8 cellular contexts compared by ENCODE assay signal in genomic region chr10:43816351-43817321, GRCh38.
DNase-seq lines count a peak whose midpoint lies in the region; ATAC-seq and TF ChIP-seq lines count a peak whose summit lies in the region.

No MANE protein-coding gene starts in this region.

- peaks cover 37% of the 10 kb centered on the region for H3K4me1 Mint-ChIP-seq in T-helper 17 cell
- H3K4me1 Mint-ChIP-seq in WTC11 = no peaks in the 10 kb centered on the region

- H3K36me3 Mint-ChIP-seq in T-helper 17 cell (ENCODE audit: low read depth) (no peaks in the 10 kb centered on the region), WTC11 (no peaks in the 10 kb centered on the region)

- peak overlapping the region; percentile 83 for H3K4me3 Mint-ChIP-seq in T-helper 17 cell
- H3K4me3 Mint-ChIP-seq in WTC11 = no peak overlapping the region

- POLR2A ChIA-PET in WTC11 (lab: Charles Lee) = no interaction called here

- CTCF ChIA-PET in WTC11 (lab: Charles Lee) = no interaction called here

- intact Hi-C loops in posterior vena cava (cut with DNase I) = loop anchor here in 1 of 2 donors (5.0 kb wide), 1 partner anchor 1781 kb away; no protein-coding TSS in a partner anchor

- no peak for TF ChIP-seq CTCF in astrocyte of the spinal cord (IDR thresholded peaks at IDR 0.05; ENCODE audit: low read depth, low read length)
- no peak for TF ChIP-seq CTCF in WTC11 (IDR thresholded peaks at IDR 0.05)

- no peak overlapping the region for H3K4me3 ChIP-seq in astrocyte of the spinal cord (ENCODE audit: low read depth, low read length)

- H3K27ac Mint-ChIP-seq in T-helper 17 cell = peak overlapping the region; percentile 92
- no peak overlapping the region for H3K27ac Mint-ChIP-seq in WTC11

- ATAC-seq in GM18868 (IDR thresholded peaks at IDR 0.05; ENCODE audit: unreplicated experiment) = peak; percentile 93
- ATAC-seq in HG02943 (IDR thresholded peaks at IDR 0.05; ENCODE audit: low read depth, unreplicated experiment) = peak; percentile 98
- ATAC-seq in T-helper 17 cell = peak; percentile 99
- no peak for ATAC-seq in WTC11

- peak in 2 of 3 donors; percentile 34 to 45 for DNase-seq in T-helper 17 cell
- peak; percentile 53 for DNase-seq in astrocyte of the spinal cord (ENCODE audit: low read depth, low spot score)
- DNase-seq in posterior vena cava (ENCODE audit: low spot score) = peak; percentile 68
- DNase-seq in WTC11 (ENCODE audit: low spot score) = no peak
- DNase-seq in GOT3 (lab: John Stamatoyannopoulos, UW) = no peak
- no peak for DNase-seq in ecto neural progenitor cell (ENCODE audit: low spot score)

- in situ Hi-C loops in astrocyte of the spinal cord (cut with HindIII; ENCODE audit: low sequenced_read_pairs) = no loop called here

- H3K27me3 Mint-ChIP-seq in T-helper 17 cell (peaks cover 7% of the 10 kb centered on the region), WTC11 (ENCODE audit: low read depth) (no peaks in the 10 kb centered on the region)

- no peaks in the 10 kb centered on the region for H3K9me3 ChIP-seq in T-helper 17 cell (ENCODE audit: control insufficient read depth, low read length, poor library complexity, severe bottlenecking)

- H3K9me3 Mint-ChIP-seq in WTC11 = no peaks in the 10 kb centered on the region

TF ChIP-seq in WTC11, 78 proteins besides CTCF, POLR2A, EP300 and RAD21 (continues in another document):
- TF ChIP-seq ZNF425 (CRISPR knock-in tag; conservative IDR thresholded peaks at IDR 0.05) (no peak), ZNF263 (CRISPR knock-in tag; IDR thresholded peaks at IDR 0.05; ENCODE audit: low read depth) (no peak), STAT6 (CRISPR knock-in tag; conservative IDR thresholded peaks at IDR 0.05; ENCODE audit: low read depth) (no peak), GTF2I (CRISPR knock-in tag; conservative IDR thresholded peaks at IDR 0.05) (no peak), E2F5 (CRISPR knock-in tag; IDR thresholded peaks at IDR 0.05) (no peak), NFYB (CRISPR knock-in tag; conservative IDR thresholded peaks at IDR 0.05; ENCODE audit: low read depth) (no peak), ATF2 (CRISPR knock-in tag; IDR thresholded peaks at IDR 0.05; ENCODE audit: borderline replicate concordance, low read depth) (no peak), SMAD4 (CRISPR knock-in tag; IDR thresholded peaks at IDR 0.05) (no peak), FOXJ3 (CRISPR knock-in tag; IDR thresholded peaks at IDR 0.05; ENCODE audit: borderline replicate concordance) (no peak), ZNF121 (CRISPR knock-in tag; IDR thresholded peaks at IDR 0.05) (no peak), AFF4 (CRISPR knock-in tag; IDR thresholded peaks at IDR 0.05; ENCODE audit: borderline replicate concordance) (no peak), HMGA2 (CRISPR knock-in tag; IDR thresholded peaks at IDR 0.05) (no peak), NFATC4 (CRISPR knock-in tag; IDR thresholded peaks at IDR 0.05) (no peak)

Comparison
In these comparisons a context has a peak if more than half of its experiments do, and no peak if none do; other contexts are left out.
1. DNase-seq: peak in T-helper 17 cell (2 of 3), astrocyte of the spinal cord (single experiment) and posterior vena cava (single experiment); none in WTC11 (single experiment), GOT3 (single experiment) and ecto neural progenitor cell (single experiment).